ENCODE assay signal across 14 cellular contexts in genomic region chr1:24768873-24769605, GRCh38. TPM values are rescaled to one million over a fixed set of nuclear protein-coding genes. Genes with fewer than 3 reads are reported as not detected.
DNase-seq lines count a peak whose midpoint lies in the region; ATAC-seq and TF ChIP-seq lines count a peak whose summit lies in the region.
"Had no signal": no experiment of that assay in that cellular context is flagged by ENCODE, and none has a peak within 500 bp of the region (broad histone marks: within the 10 kb centered on the region; RNA-seq: fewer than 3 reads in every experiment).

No MANE protein-coding gene starts in this region.

- TF ChIP-seq CTCF in right atrium auricular region (IDR thresholded peaks at IDR 0.05): no peak
- no peak for TF ChIP-seq CTCF in dorsolateral prefrontal cortex (IDR thresholded peaks at IDR 0.05 in 54 of 56, conservative IDR thresholded peaks at IDR 0.05 in 2 of 56; ENCODE audit: low read depth in 1 of 56, partially characterized antibody in 56 of 56)
- no peak for TF ChIP-seq CTCF in osteocyte (IDR thresholded peaks at IDR 0.05)

- peak overlapping the region; percentile 99 for H3K27ac Mint-ChIP-seq in osteocyte (ENCODE audit: unreplicated experiment)
- H3K27ac Mint-ChIP-seq: activated CD8-positive, alpha-beta T cell treated with anti-CD3 and anti-CD28 coated beads for 36 hours; activated naive CD4-positive, alpha-beta T cell treated with anti-CD3 and anti-CD28 coated beads, Interleukin-2, amount 50 U/mL, for 72 hours; T-helper 2 cell treated with Interferon-gamma antibody and Interleukin-4, amounts not matched to agents 5 μg/mL and 100 μg/mL, for 36 hours had no signal

- H3K4me3 Mint-ChIP-seq in osteocyte (ENCODE audit: unreplicated experiment): no peak overlapping the region
- H3K4me3 Mint-ChIP-seq: activated CD8-positive, alpha-beta T cell treated with anti-CD3 and anti-CD28 coated beads for 36 hours; T-helper 2 cell treated with Interferon-gamma antibody and Interleukin-4, amounts not matched to agents 5 μg/mL and 100 μg/mL, for 36 hours had no signal

- intact Hi-C loops in cardiac septum (cut with DNase I): no loop called here
- intact Hi-C loops in dorsolateral prefrontal cortex (cut with DNase I): no loop called here

- peaks cover 0 to 69% of the 10 kb centered on the region in 2 donors for H3K4me1 ChIP-seq in right atrium auricular region

- H3K9me3 Mint-ChIP-seq in osteocyte (ENCODE audit: unreplicated experiment): no peaks in the 10 kb centered on the region
- H3K9me3 Mint-ChIP-seq: activated CD8-positive, alpha-beta T cell treated with anti-CD3 and anti-CD28 coated beads for 36 hours; activated naive CD4-positive, alpha-beta T cell treated with anti-CD3 and anti-CD28 coated beads, Interleukin-2, amount 50 U/mL, for 72 hours; T-helper 2 cell treated with Interferon-gamma antibody and Interleukin-4, amounts not matched to agents 5 μg/mL and 100 μg/mL, for 36 hours had no signal

- DNase-seq in right atrium auricular region (ENCODE audit: low spot score): no peak
- DNase-seq in cardiac septum (ENCODE audit: low spot score): no peak
- DNase-seq in dorsolateral prefrontal cortex: no peak
- DNase-seq in osteocyte (ENCODE audit: extremely low spot score, unreplicated experiment): no peak
- no peak for DNase-seq in NCI-H2227 treated with DMSO at 0.1 percent for 48 hours (lab: John Stamatoyannopoulos, UW)
- no peak for DNase-seq in kidney glomerular epithelial cell (lab: John Stamatoyannopoulos, UW)
- DNase-seq in HUDEP-2 (lab: John Stamatoyannopoulos, UW; ENCODE audit: unreplicated experiment in 76 of 76): no peak
- DNase-seq: activated CD8-positive, alpha-beta T cell treated with anti-CD3 and anti-CD28 coated beads for 36 hours; hypothalamus; NCI-H1105 treated with DMSO at 0.1 percent for 48 hours; NCI-H774 had no signal

- no peaks in the 10 kb centered on the region for H3K9me3 ChIP-seq in right atrium auricular region

- ATAC-seq in HG03196 (IDR thresholded peaks at IDR 0.05; ENCODE audit: unreplicated experiment): no peak
- ATAC-seq: activated CD8-positive, alpha-beta T cell treated with anti-CD3 and anti-CD28 coated beads for 36 hours; activated naive CD4-positive, alpha-beta T cell treated with anti-CD3 and anti-CD28 coated beads, Interleukin-2, amount 50 U/mL, for 72 hours had no signal

- H3K27me3 ChIP-seq in right atrium auricular region: no peaks in the 10 kb centered on the region
- no peaks in the 10 kb centered on the region for H3K27me3 ChIP-seq in dorsolateral prefrontal cortex

- peaks cover 5% of the 10 kb centered on the region for H3K36me3 Mint-ChIP-seq in osteocyte (ENCODE audit: unreplicated experiment)
- H3K36me3 Mint-ChIP-seq: activated naive CD4-positive, alpha-beta T cell treated with anti-CD3 and anti-CD28 coated beads, Interleukin-2, amount 50 U/mL, for 72 hours had no signal

- H3K27me3 Mint-ChIP-seq in osteocyte (ENCODE audit: unreplicated experiment): no peaks in the 10 kb centered on the region
- H3K27me3 Mint-ChIP-seq: activated CD8-positive, alpha-beta T cell treated with anti-CD3 and anti-CD28 coated beads for 36 hours had no signal

- no peaks in the 10 kb centered on the region for H3K36me3 ChIP-seq in right atrium auricular region

- peaks cover 67% of the 10 kb centered on the region for H3K4me1 Mint-ChIP-seq in osteocyte (ENCODE audit: unreplicated experiment)

- H3K4me3 ChIP-seq in right atrium auricular region (no peak overlapping the region), dorsolateral prefrontal cortex (no peak overlapping the region)

- H3K27ac ChIP-seq in right atrium auricular region (peak overlapping the region; percentile 83 to 86), dorsolateral prefrontal cortex (peak overlapping the region in 40 of 59 donors; percentile 2 to 83 (median 60))

RNA-seq across cellular contexts. Expression of gene CLIC4, which starts 23.8 kb away (rescaled TPM):
- 100 to 1,000 TPM; 236 to 265 TPM for total RNA-seq in right atrium auricular region
- total RNA-seq in cardiac septum: 316 TPM
- 100 to 1,000 TPM in 39 of 120 experiments, 10 to 100 TPM in 81; 39.8 to 251 (median 85.5) TPM for total RNA-seq in dorsolateral prefrontal cortex
- total RNA-seq in osteocyte: 369 and 370 TPM in 2 replicates
